9 cellular contexts compared by ENCODE assay signal in the genomic region with DNA sequence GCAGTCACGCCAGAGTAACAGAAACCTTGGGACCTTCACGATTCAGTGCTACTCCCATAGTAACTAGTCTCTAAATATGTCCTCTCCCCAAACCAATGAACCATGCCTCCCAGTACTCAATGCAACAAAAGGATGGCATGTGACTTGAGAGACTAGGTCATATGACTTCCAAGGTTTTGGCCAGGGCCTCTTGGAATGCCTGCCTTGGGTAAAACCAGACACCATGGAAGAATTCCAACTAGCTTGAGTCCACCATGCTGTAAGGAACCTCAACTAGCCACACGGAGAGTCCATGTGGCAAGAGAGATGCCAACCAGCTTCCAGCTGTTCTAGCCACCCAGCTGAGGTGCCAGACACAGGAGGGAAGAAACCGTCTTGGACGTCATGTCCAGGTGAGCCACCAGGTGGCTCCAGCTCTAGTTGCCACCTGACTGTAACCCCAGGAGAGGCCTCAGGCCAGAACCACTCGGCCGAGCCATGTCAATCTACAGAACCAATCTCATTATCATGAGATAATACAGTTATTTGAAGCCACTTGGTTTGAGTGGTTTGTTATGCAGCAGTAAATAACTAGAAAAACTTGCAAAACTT.
DNase-seq lines count a peak whose midpoint lies in the region; ATAC-seq and TF ChIP-seq lines count a peak whose summit lies in the region.
"Had no signal": no experiment of that assay in that cellular context is flagged by ENCODE, and none has a peak within 500 bp of the region (broad histone marks: within the 10 kb centered on the region; RNA-seq: fewer than 3 reads in every experiment).

No MANE protein-coding gene starts in this region.

- peaks cover 4% of the 10 kb centered on the region for H3K27me3 Mint-ChIP-seq in activated CD4-positive, alpha-beta T cell treated with anti-CD3 and anti-CD28 coated beads for 36 hours
- H3K27me3 Mint-ChIP-seq: activated naive CD8-positive, alpha-beta T cell had no signal

- TF ChIP-seq POLR2A in NB4 (IDR thresholded peaks at IDR 0.05; ENCODE audit: extremely low read depth, insufficient read length), result no peak

- CTCF ChIA-PET in activated CD4-positive, alpha-beta T cell treated with anti-CD3 and anti-CD28 coated beads for 36 hours (lab: Charles Lee), result interaction anchor here (0.6 to 3.7 kb wide), 12 partner anchors 11 to 552 kb away, joined by 3 to 18 read pairs (median 4); no protein-coding TSS in a partner anchor

- DNase-seq in activated CD4-positive, alpha-beta T cell treated with anti-CD3 and anti-CD28 coated beads for 36 hours, result peak; percentile 70
- DNase-seq in activated CD4-positive, alpha-beta T cell treated with anti-CD3 and anti-CD28 coated beads for 4 hours, result no peak
- peak; percentile 47 for DNase-seq in NB4 (ENCODE audit: low read depth)
- no peak for DNase-seq in choroid plexus epithelial cell (ENCODE audit: low read depth)
- DNase-seq in retinal pigment epithelial cell (ENCODE audit: low read depth), result no peak
- no peak for DNase-seq in cardiac septum (ENCODE audit: low spot score)
- DNase-seq in kidney glomerular epithelial cell (lab: John Stamatoyannopoulos, UW), result no peak

- H3K4me1 Mint-ChIP-seq in activated CD4-positive, alpha-beta T cell treated with anti-CD3 and anti-CD28 coated beads for 36 hours, result peaks cover 28% of the 10 kb centered on the region

- no peaks in the 10 kb centered on the region for H3K36me3 Mint-ChIP-seq in activated CD4-positive, alpha-beta T cell treated with anti-CD3 and anti-CD28 coated beads for 36 hours (ENCODE audit: low read depth)
- H3K36me3 Mint-ChIP-seq: activated naive CD8-positive, alpha-beta T cell had no signal

- no peaks in the 10 kb centered on the region for H3K9me3 Mint-ChIP-seq in activated CD4-positive, alpha-beta T cell treated with anti-CD3 and anti-CD28 coated beads for 36 hours (ENCODE audit: low read depth)

- ATAC-seq in activated CD4-positive, alpha-beta T cell treated with anti-CD3 and anti-CD28 coated beads for 36 hours, result no peak
- no peak for ATAC-seq in GM21786 (IDR thresholded peaks at IDR 0.05; ENCODE audit: unreplicated experiment)

- intact Hi-C loops in activated CD4-positive, alpha-beta T cell treated with anti-CD3 and anti-CD28 coated beads for 36 hours (cut with DNase I, micrococcal nuclease), result loop anchor here in 1 of 2 experiments (1.0 to 5.0 kb wide), 2 partner anchors 88 to 150 kb away; no protein-coding TSS in a partner anchor
- intact Hi-C loops in cardiac septum (cut with DNase I), result no loop called here

- H3K27ac Mint-ChIP-seq in activated CD4-positive, alpha-beta T cell treated with anti-CD3 and anti-CD28 coated beads for 36 hours, result no peak overlapping the region
- H3K27ac Mint-ChIP-seq: activated naive CD8-positive, alpha-beta T cell had no signal

- H3K4me3 Mint-ChIP-seq in activated CD4-positive, alpha-beta T cell treated with anti-CD3 and anti-CD28 coated beads for 36 hours, result no peak overlapping the region
- H3K4me3 Mint-ChIP-seq: activated naive CD8-positive, alpha-beta T cell had no signal

- POLR2A ChIA-PET in activated CD4-positive, alpha-beta T cell treated with anti-CD3 and anti-CD28 coated beads for 36 hours (lab: Charles Lee), result no interaction called here

- TF ChIP-seq CTCF in NB4 (IDR thresholded peaks at IDR 0.05; ENCODE audit: low read depth, low read length) (peak; percentile 51), choroid plexus epithelial cell (conservative IDR thresholded peaks at IDR 0.05; ENCODE audit: low read depth, low read length) (peak; percentile 29), retinal pigment epithelial cell (conservative IDR thresholded peaks at IDR 0.05; ENCODE audit: low read depth, low read length) (peak; percentile 13)

- H3K4me3 ChIP-seq in NB4 (ENCODE audit: low read depth, low read length), result no peak overlapping the region
- no peak overlapping the region for H3K4me3 ChIP-seq in choroid plexus epithelial cell (ENCODE audit: low read depth, low read length)
- no peak overlapping the region for H3K4me3 ChIP-seq in retinal pigment epithelial cell (ENCODE audit: low read length)

Comparison
In these comparisons a context has a peak if more than half of its experiments do, and no peak if none do; other contexts are left out.
1. DNase-seq: peak in activated CD4-positive, alpha-beta T cell treated with anti-CD3 and anti-CD28 coated beads for 36 hours (single experiment) and NB4 (single experiment); none in activated CD4-positive, alpha-beta T cell treated with anti-CD3 and anti-CD28 coated beads for 4 hours (0 of 2), choroid plexus epithelial cell (single experiment), retinal pigment epithelial cell (single experiment), cardiac septum (single experiment) and kidney glomerular epithelial cell (single experiment).
2. Peak in every context shown above with its lines, with median percentiles within 50 percentile points of each other: CTCF ChIP-seq.